ENCODE assay signal across 23 cellular contexts in the genomic region with DNA sequence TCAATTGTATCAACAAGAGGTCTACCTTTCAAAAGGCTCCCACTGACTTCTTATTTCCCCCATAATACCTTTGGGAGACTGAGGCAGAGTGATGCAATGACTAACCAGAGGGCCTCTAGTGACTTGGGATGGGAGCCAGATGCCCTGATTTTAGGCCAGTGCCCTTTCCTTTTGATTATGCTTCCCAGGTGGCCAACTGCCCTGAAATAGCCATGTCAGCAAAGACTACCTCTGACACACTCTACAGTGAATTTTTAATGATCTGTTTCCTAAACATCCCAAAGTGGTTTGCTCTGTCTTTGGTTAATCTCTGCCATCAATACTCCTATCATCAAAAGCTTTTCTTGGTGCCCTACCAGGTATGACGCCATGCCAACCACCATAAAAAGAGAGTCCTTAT.
A peak's percentile ranks its signal among the peaks of the same experiment; 100 is the strongest.
DNase-seq lines count a peak whose midpoint lies in the region; ATAC-seq and TF ChIP-seq lines count a peak whose summit lies in the region.
"Had no signal": no experiment of that assay in that cellular context is flagged by ENCODE, and none has a peak within 500 bp of the region (broad histone marks: within the 10 kb centered on the region; RNA-seq: fewer than 3 reads in every experiment).

No MANE protein-coding gene starts in this region.

- H3K27ac Mint-ChIP-seq in activated naive CD4-positive, alpha-beta T cell treated with anti-CD3 and anti-CD28 coated beads, Interleukin-2, amount 50 U/mL, for 72 hours: peak overlapping the region; percentile 54 to 70
- H3K27ac Mint-ChIP-seq: CD4-positive, alpha-beta T cell had no signal

- intact Hi-C loops in uterus (cut with DNase I; ENCODE audit: low total_unique reads) (no loop called here), aorta (cut with DNase I) (no loop called here)

- no peaks in the 10 kb centered on the region for H4K20me1 ChIP-seq in KMS-11 (ENCODE audit: insufficient read depth)

- no peaks in the 10 kb centered on the region for H3K27me3 ChIP-seq in KMS-11 (ENCODE audit: insufficient read depth, low read depth)
- no peaks in the 10 kb centered on the region for H3K27me3 ChIP-seq in liver (ENCODE audit: control insufficient read depth in 4 of 4, insufficient read depth in 4 of 4, low read length in 3 of 4)
- H3K27me3 ChIP-seq in uterus: no peaks in the 10 kb centered on the region
- H3K27me3 ChIP-seq in aorta (ENCODE audit: control insufficient read depth in 1 of 2, insufficient read depth in 2 of 2, low read length in 1 of 2): no peaks in the 10 kb centered on the region
- H3K27me3 ChIP-seq: BE2C, Peyer's patch had no signal

- H3K36me3 ChIP-seq in KMS-11 (ENCODE audit: insufficient read depth): 0 out of 2 replicates have a peak, but pooled peaks cover 6% of the 10 kb centered on the region
- H3K36me3 ChIP-seq in liver (ENCODE audit: control insufficient read depth in 4 of 4, insufficient read depth in 3 of 4, low read depth in 1 of 4, low read length in 3 of 4): no peaks in the 10 kb centered on the region
- H3K36me3 ChIP-seq in uterus: no peaks in the 10 kb centered on the region
- H3K36me3 ChIP-seq in aorta (ENCODE audit: control insufficient read depth in 1 of 2, insufficient read depth in 2 of 2, low read length in 1 of 2): no peaks in the 10 kb centered on the region
- H3K36me3 ChIP-seq: HAP-1, Peyer's patch had no signal

- peaks cover 31 to 37% of the 10 kb centered on the region in 2 donors for H3K36me3 Mint-ChIP-seq in activated naive CD4-positive, alpha-beta T cell treated with anti-CD3 and anti-CD28 coated beads, Interleukin-2, amount 50 U/mL, for 72 hours

- WGBS in liver: 57% methylated on average over 1 of the region's 1 CpG
- 46 to 82% methylated on average over 1 of the region's 1 CpG for WGBS in aorta, 2 donors

- TF ChIP-seq RAD21 in liver (IDR thresholded peaks at IDR 0.05): no peak

- H3K4me2 ChIP-seq in KMS-11: peak overlapping the region; percentile 36; the same call in 1 of the 2 replicates

- H3K4me3 ChIP-seq in KMS-11 (IDR thresholded peaks at IDR 0.05; ENCODE audit: insufficient read depth, low read depth, low read length) (no peak overlapping the region), liver (ENCODE audit: low read depth in 1 of 3, low read length in 3 of 3) (no peak overlapping the region), uterus (no peak overlapping the region), aorta (ENCODE audit: low read length in 2 of 2) (no peak overlapping the region)
- H3K4me3 ChIP-seq: GM23248, HAP-1, Peyer's patch had no signal

- H3K4me1 ChIP-seq in KMS-11 (ENCODE audit: low read depth, poor library complexity, severe bottlenecking) (peaks cover 44% of the 10 kb centered on the region), liver (ENCODE audit: control insufficient read depth in 4 of 4, insufficient read depth in 4 of 4, low read length in 3 of 4) (peaks cover 4 to 27% (median 10%) of the 10 kb centered on the region in 4 donors), uterus (no peaks in the 10 kb centered on the region), aorta (ENCODE audit: control insufficient read depth in 1 of 2, insufficient read depth in 2 of 2, low read length in 2 of 2) (peaks cover 1 to 3% of the 10 kb centered on the region in 2 donors)
- H3K4me1 ChIP-seq: HAP-1 had no signal

- no peak for TF ChIP-seq CTCF in KMS-11 (conservative IDR thresholded peaks at IDR 0.05; ENCODE audit: low read depth, low read length)
- no peak for TF ChIP-seq CTCF in liver (IDR thresholded peaks at IDR 0.05; ENCODE audit: low read depth, low read length, missing input control)
- TF ChIP-seq CTCF in uterus (IDR thresholded peaks at IDR 0.05): no peak

- TF ChIP-seq POLR2A in uterus (IDR thresholded peaks at IDR 0.05): no peak

- H3K27ac ChIP-seq in KMS-11: no peak overlapping the region
- H3K27ac ChIP-seq in liver (ENCODE audit: low read depth in 1 of 2, low read length in 2 of 2): peak overlapping the region; percentile 64 to 78
- H3K27ac ChIP-seq in uterus: peak overlapping the region; percentile 82 to 88
- H3K27ac ChIP-seq in aorta (ENCODE audit: low read depth in 1 of 2, low read length in 2 of 2): no peak overlapping the region
- H3K27ac ChIP-seq: GM23248 had no signal

- H3K79me2 ChIP-seq in KMS-11 (ENCODE audit: insufficient read depth, low read depth): no peaks in the 10 kb centered on the region

- no peak for DNase-seq in activated naive CD4-positive, alpha-beta T cell treated with anti-CD3 and anti-CD28 coated beads, Interleukin-2, amount 50 U/mL, for 72 hours (ENCODE audit: low spot score in 2 of 2)
- DNase-seq in activated naive CD4-positive, alpha-beta T cell treated with anti-CD3 and anti-CD28 coated beads, Interleukin-2, amount 50 U/mL, for 16 hours: no peak
- DNase-seq in uterus (peak in 1 of 2 donors; percentile 19), cortex of kidney (lab: John Stamatoyannopoulos, UW) (no peak), aorta (no peak), GF-D8 (lab: John Stamatoyannopoulos, UW) (no peak)
- DNase-seq: BE2C; CD4-positive, alpha-beta T cell; COR-L47; DMS 273 treated with DMSO at 0.1 percent for 48 hours; DMS79 treated with DMSO at 0.1 percent for 48 hours; GM23248; MM.1S; NCI-H1048; NCI-H1417 treated with DMSO at 0.1 percent for 48 hours; NCI-H187 treated with DMSO at 0.1 percent for 48 hours; NCI-H2107; NCI-H510A treated with DMSO at 0.1 percent for 48 hours; NCI-H748 treated with DMSO at 0.1 percent for 48 hours; Peyer's patch had no signal

- no peak overlapping the region for H3K9ac ChIP-seq in KMS-11
- no peak overlapping the region for H3K9ac ChIP-seq in liver (ENCODE audit: low read depth in 1 of 2, low read length in 2 of 2)
- H3K9ac ChIP-seq: GM23248 had no signal

- no peak for ATAC-seq in activated naive CD4-positive, alpha-beta T cell treated with anti-CD3 and anti-CD28 coated beads, Interleukin-2, amount 50 U/mL, for 72 hours
- ATAC-seq in aorta (ENCODE audit: low FRiP score): no peak

- no peak overlapping the region for H2AFZ ChIP-seq in KMS-11 (ENCODE audit: low read depth)
- H2AFZ ChIP-seq: GM23248 had no signal

- no peaks in the 10 kb centered on the region for H3K9me3 Mint-ChIP-seq in activated naive CD4-positive, alpha-beta T cell treated with anti-CD3 and anti-CD28 coated beads, Interleukin-2, amount 50 U/mL, for 72 hours
- H3K9me3 Mint-ChIP-seq: CD4-positive, alpha-beta T cell had no signal

- H3K9me3 ChIP-seq in liver (ENCODE audit: control insufficient read depth in 4 of 4, low read length in 3 of 4) (no peaks in the 10 kb centered on the region), uterus (no peaks in the 10 kb centered on the region), aorta (ENCODE audit: control insufficient read depth, low read length) (no peaks in the 10 kb centered on the region)
- H3K9me3 ChIP-seq: HAP-1, Peyer's patch had no signal

TF ChIP-seq in liver, 16 proteins besides CTCF, POLR2A, EP300 and RAD21:
- TF ChIP-seq SP1 (IDR thresholded peaks at IDR 0.05): no peak
- no peak for TF ChIP-seq NR2F2 (IDR thresholded peaks at IDR 0.05)
- TF ChIP-seq, protein P1, sequence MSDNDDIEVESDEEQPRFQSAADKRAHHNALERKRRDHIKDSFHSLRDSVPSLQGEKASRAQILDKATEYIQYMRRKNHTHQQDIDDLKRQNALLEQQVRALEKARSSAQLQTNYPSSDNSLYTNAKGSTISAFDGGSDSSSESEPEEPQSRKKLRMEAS (IDR thresholded peaks at IDR 0.05): no peak
- TF ChIP-seq HNF4G (IDR thresholded peaks at IDR 0.05): no peak
- peak; percentile 61 to 67 for TF ChIP-seq RXRA (IDR thresholded peaks at IDR 0.05)
- TF ChIP-seq, protein P2, sequence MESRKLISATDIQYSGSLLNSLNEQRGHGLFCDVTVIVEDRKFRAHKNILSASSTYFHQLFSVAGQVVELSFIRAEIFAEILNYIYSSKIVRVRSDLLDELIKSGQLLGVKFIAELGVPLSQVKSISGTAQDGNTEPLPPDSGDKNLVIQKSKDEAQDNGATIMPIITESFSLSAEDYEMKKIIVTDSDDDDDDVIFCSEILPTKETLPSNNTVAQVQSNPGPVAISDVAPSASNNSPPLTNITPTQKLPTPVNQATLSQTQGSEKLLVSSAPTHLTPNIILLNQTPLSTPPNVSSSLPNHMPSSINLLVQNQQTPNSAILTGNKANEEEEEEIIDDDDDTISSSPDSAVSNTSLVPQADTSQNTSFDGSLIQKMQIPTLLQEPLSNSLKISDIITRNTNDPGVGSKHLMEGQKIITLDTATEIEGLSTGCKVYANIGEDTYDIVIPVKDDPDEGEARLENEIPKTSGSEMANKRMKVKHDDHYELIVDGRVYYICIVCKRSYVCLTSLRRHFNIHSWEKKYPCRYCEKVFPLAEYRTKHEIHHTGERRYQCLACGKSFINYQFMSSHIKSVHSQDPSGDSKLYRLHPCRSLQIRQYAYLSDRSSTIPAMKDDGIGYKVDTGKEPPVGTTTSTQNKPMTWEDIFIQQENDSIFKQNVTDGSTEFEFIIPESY (IDR thresholded peaks at IDR 0.05): no peak
- no peak for TF ChIP-seq EGR1 (IDR thresholded peaks at IDR 0.05; ENCODE audit: low read depth in 2 of 2)
- TF ChIP-seq, protein P3, sequence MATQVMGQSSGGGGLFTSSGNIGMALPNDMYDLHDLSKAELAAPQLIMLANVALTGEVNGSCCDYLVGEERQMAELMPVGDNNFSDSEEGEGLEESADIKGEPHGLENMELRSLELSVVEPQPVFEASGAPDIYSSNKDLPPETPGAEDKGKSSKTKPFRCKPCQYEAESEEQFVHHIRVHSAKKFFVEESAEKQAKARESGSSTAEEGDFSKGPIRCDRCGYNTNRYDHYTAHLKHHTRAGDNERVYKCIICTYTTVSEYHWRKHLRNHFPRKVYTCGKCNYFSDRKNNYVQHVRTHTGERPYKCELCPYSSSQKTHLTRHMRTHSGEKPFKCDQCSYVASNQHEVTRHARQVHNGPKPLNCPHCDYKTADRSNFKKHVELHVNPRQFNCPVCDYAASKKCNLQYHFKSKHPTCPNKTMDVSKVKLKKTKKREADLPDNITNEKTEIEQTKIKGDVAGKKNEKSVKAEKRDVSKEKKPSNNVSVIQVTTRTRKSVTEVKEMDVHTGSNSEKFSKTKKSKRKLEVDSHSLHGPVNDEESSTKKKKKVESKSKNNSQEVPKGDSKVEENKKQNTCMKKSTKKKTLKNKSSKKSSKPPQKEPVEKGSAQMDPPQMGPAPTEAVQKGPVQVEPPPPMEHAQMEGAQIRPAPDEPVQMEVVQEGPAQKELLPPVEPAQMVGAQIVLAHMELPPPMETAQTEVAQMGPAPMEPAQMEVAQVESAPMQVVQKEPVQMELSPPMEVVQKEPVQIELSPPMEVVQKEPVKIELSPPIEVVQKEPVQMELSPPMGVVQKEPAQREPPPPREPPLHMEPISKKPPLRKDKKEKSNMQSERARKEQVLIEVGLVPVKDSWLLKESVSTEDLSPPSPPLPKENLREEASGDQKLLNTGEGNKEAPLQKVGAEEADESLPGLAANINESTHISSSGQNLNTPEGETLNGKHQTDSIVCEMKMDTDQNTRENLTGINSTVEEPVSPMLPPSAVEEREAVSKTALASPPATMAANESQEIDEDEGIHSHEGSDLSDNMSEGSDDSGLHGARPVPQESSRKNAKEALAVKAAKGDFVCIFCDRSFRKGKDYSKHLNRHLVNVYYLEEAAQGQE (IDR thresholded peaks at IDR 0.05): no peak
- TF ChIP-seq TAF1 (conservative IDR thresholded peaks at IDR 0.05): no peak
- TF ChIP-seq HNF4A (conservative IDR thresholded peaks at IDR 0.05): peak in 1 of 2 donors; percentile 24

Comparison
In these comparisons a context has a peak if more than half of its experiments do, and no peak if none do; other contexts are left out.
1. H3K27ac ChIP-seq: peak in liver (2 of 2) and uterus (2 of 2); none in KMS-11 (single experiment) and aorta (0 of 2).